ENCODE assay signal across 34 cellular contexts in the genomic region with DNA sequence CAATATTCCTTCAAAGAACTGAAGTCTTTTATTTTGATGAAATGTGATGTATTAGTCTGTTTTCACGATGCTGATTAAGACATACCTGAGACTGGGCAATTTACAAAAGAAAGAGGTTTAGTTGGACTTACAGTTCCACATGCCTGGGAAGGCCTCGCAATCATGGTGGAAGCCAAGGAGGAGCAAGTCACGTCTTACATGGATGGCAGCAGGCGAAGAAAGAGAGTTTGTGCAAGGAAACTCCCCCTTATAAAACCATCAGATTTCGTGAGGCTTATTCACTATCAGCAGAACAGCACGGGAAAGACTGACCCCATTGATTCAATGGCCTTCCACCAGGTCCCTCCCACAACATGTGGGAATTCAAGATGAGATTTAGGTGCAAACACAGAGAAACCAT.
"Had no signal": no experiment of that assay in that cellular context is flagged by ENCODE, and none has a peak within 500 bp of the region (broad histone marks: within the 10 kb centered on the region; RNA-seq: fewer than 3 reads in every experiment).

No MANE protein-coding gene starts in this region.

- H3K4me3 ChIP-seq: MG63 had no signal

- H3K27me3 ChIP-seq: MG63 had no signal

- DNase-seq: Kasumi-1, MG63, MM.1S, MV-4-11, NCI-H1048, NCI-H1092, NCI-H1092 treated with DMSO at 0.1 percent for 48 hours, NCI-H1105, NCI-H1105 treated with DMSO at 0.1 percent for 48 hours, NCI-H1417, NCI-H1417 treated with DMSO at 0.1 percent for 48 hours, NCI-H1436, NCI-H1436 treated with DMSO at 0.1 percent for 48 hours, NCI-H146, NCI-H1694, NCI-H1694 treated with DMSO at 0.1 percent for 48 hours, NCI-H187, NCI-H187 treated with DMSO at 0.1 percent for 48 hours, NCI-H1930, NCI-H2029, NCI-H2029 treated with DMSO at 0.1 percent for 48 hours, NCI-H2081 treated with DMSO at 0.1 percent for 48 hours, NCI-H2107, NCI-H2171, NCI-H2171 treated with DMSO at 0.1 percent for 48 hours, NCI-H2227 treated with DMSO at 0.1 percent for 48 hours, NCI-H226, NCI-H345, NCI-H446, NCI-H446 treated with DMSO at 0.1 percent for 48 hours, NCI-H510A, NCI-H510A treated with DMSO at 0.1 percent for 48 hours, NCI-H524, NCI-H524 treated with DMSO at 0.1 percent for 48 hours had no signal

- H3K36me3 ChIP-seq: MG63 had no signal
